8 cellular contexts compared by ENCODE assay signal in genomic region chr4:56261027-56261426, GRCh38.
DNase-seq lines count a peak whose midpoint lies in the region; ATAC-seq and TF ChIP-seq lines count a peak whose summit lies in the region.
"Had no signal": no experiment of that assay in that cellular context is flagged by ENCODE, and none has a peak within 500 bp of the region (broad histone marks: within the 10 kb centered on the region; RNA-seq: fewer than 3 reads in every experiment).

No MANE protein-coding gene starts in this region.

- H3F3A ChIP-seq in GM23248 (ENCODE audit: insufficient read depth) = no peaks in the 10 kb centered on the region

- peaks cover 28% of the 10 kb centered on the region for H3K4me1 Mint-ChIP-seq in glutamatergic neuron (ENCODE audit: low read depth, unreplicated experiment)
- peaks cover 9% of the 10 kb centered on the region for H3K4me1 Mint-ChIP-seq in stimulated activated memory B cell treated with anti-CD40 and anti-IgM and Interleukin-4, amounts not matched to agents 10 μg/mL and 1 μg/mL and 100 μg/mL, for 72 hours

- H3K9me3 Mint-ChIP-seq in glutamatergic neuron (ENCODE audit: unreplicated experiment) = peaks cover 7% of the 10 kb centered on the region
- peaks cover 15% of the 10 kb centered on the region for H3K9me3 Mint-ChIP-seq in stimulated activated memory B cell treated with anti-CD40 and anti-IgM and Interleukin-4, amounts not matched to agents 10 μg/mL and 1 μg/mL and 100 μg/mL, for 72 hours

- H3K4me3 Mint-ChIP-seq in glutamatergic neuron (ENCODE audit: unreplicated experiment) = no peak overlapping the region
- no peak overlapping the region for H3K4me3 Mint-ChIP-seq in stimulated activated memory B cell treated with anti-CD40 and anti-IgM and Interleukin-4, amounts not matched to agents 10 μg/mL and 1 μg/mL and 100 μg/mL, for 72 hours
- H3K4me3 Mint-ChIP-seq: brain had no signal

- WGBS in GM23248 (ENCODE audit: low coverage in 1 of 2, low lambda C conversion rate in 2 of 2, missing lambda C conversion rate in 2 of 2), 2 experiments = 15 to 19% methylated on average over 6 of the region's 6 CpGs

- H3K9me2 ChIP-seq in GM23248 (ENCODE audit: insufficient read depth) = no peaks in the 10 kb centered on the region

- H3K27me3 Mint-ChIP-seq in glutamatergic neuron (ENCODE audit: unreplicated experiment) = no peaks in the 10 kb centered on the region
- no peaks in the 10 kb centered on the region for H3K27me3 Mint-ChIP-seq in stimulated activated memory B cell treated with anti-CD40 and anti-IgM and Interleukin-4, amounts not matched to agents 10 μg/mL and 1 μg/mL and 100 μg/mL, for 72 hours

- no peaks in the 10 kb centered on the region; the same call in 1 of the 2 replicates for H3K27me3 ChIP-seq in GM23248 (replicated peaks; ENCODE audit: insufficient read depth)

- in situ Hi-C loops in GM23248 (cut with MboI) = no loop called here

- no peaks in the 10 kb centered on the region for H3K36me3 ChIP-seq in GM23248 (ENCODE audit: low read depth)

- peak; percentile 20 to 56 for DNase-seq in activated CD4-positive, alpha-beta T cell treated with anti-CD3 and anti-CD28 coated beads, Interleukin-2, amount 50 U/mL, for 24 hours (ENCODE audit: low read depth in 1 of 2, low spot score in 1 of 2)
- DNase-seq in glutamatergic neuron = no peak
- DNase-seq in Right ventricle myocardium inferior (ENCODE audit: missing footprints) = no peak
- no peak for DNase-seq in RPMI8226
- DNase-seq in GM23248 = no peak

- H3K27ac ChIP-seq in GM23248 = no peak overlapping the region

- no peak overlapping the region for H3K4me2 ChIP-seq in GM23248 (ENCODE audit: unreplicated experiment)

- ATAC-seq in HG02623 (IDR thresholded peaks at IDR 0.05; ENCODE audit: unreplicated experiment) (peak; percentile 41), Right ventricle myocardium inferior (no peak)
- peak; percentile 72 for ATAC-seq in stimulated activated memory B cell treated with anti-CD40 and anti-IgM and Interleukin-4, amounts not matched to agents 10 μg/mL and 1 μg/mL and 100 μg/mL, for 72 hours

- no peaks in the 10 kb centered on the region for H3K9me3 ChIP-seq in GM23248 (ENCODE audit: low read depth)

- no peak overlapping the region for H3K4me3 ChIP-seq in GM23248

- intact Hi-C loops in Right ventricle myocardium inferior (cut with DNase I) = no loop called here

- no peaks in the 10 kb centered on the region for H4K20me1 ChIP-seq in GM23248 (ENCODE audit: insufficient read depth)

- TF ChIP-seq CTCF in glutamatergic neuron (IDR thresholded peaks at IDR 0.05; ENCODE audit: partially characterized antibody, unreplicated experiment) = no peak

- H3K9ac ChIP-seq in GM23248 = no peak overlapping the region

- H3K27ac Mint-ChIP-seq in glutamatergic neuron (ENCODE audit: unreplicated experiment) = peak overlapping the region; percentile 52
- H3K27ac Mint-ChIP-seq in stimulated activated memory B cell treated with anti-CD40 and anti-IgM and Interleukin-4, amounts not matched to agents 10 μg/mL and 1 μg/mL and 100 μg/mL, for 72 hours = peak overlapping the region; percentile 60
- H3K27ac Mint-ChIP-seq: brain had no signal

- H2AFZ ChIP-seq in GM23248 = no peak overlapping the region

- H3K36me3 Mint-ChIP-seq in glutamatergic neuron (ENCODE audit: unreplicated experiment) = peaks cover 10% of the 10 kb centered on the region
- peaks cover 11% of the 10 kb centered on the region for H3K36me3 Mint-ChIP-seq in stimulated activated memory B cell treated with anti-CD40 and anti-IgM and Interleukin-4, amounts not matched to agents 10 μg/mL and 1 μg/mL and 100 μg/mL, for 72 hours

- no peaks in the 10 kb centered on the region for H3K79me2 ChIP-seq in GM23248 (ENCODE audit: insufficient read depth)

- H3K4me1 ChIP-seq in GM23248 (ENCODE audit: insufficient read depth) = no peaks in the 10 kb centered on the region

Comparison
In these comparisons a context has a peak if more than half of its experiments do, and no peak if none do; other contexts are left out.
1. DNase-seq: peak in activated CD4-positive, alpha-beta T cell treated with anti-CD3 and anti-CD28 coated beads, Interleukin-2, amount 50 U/mL, for 24 hours (2 of 2); none in glutamatergic neuron (single experiment), Right ventricle myocardium inferior (single experiment), RPMI8226 (single experiment) and GM23248 (single experiment).